2 cellular contexts compared by ENCODE assay signal in the genomic region with DNA sequence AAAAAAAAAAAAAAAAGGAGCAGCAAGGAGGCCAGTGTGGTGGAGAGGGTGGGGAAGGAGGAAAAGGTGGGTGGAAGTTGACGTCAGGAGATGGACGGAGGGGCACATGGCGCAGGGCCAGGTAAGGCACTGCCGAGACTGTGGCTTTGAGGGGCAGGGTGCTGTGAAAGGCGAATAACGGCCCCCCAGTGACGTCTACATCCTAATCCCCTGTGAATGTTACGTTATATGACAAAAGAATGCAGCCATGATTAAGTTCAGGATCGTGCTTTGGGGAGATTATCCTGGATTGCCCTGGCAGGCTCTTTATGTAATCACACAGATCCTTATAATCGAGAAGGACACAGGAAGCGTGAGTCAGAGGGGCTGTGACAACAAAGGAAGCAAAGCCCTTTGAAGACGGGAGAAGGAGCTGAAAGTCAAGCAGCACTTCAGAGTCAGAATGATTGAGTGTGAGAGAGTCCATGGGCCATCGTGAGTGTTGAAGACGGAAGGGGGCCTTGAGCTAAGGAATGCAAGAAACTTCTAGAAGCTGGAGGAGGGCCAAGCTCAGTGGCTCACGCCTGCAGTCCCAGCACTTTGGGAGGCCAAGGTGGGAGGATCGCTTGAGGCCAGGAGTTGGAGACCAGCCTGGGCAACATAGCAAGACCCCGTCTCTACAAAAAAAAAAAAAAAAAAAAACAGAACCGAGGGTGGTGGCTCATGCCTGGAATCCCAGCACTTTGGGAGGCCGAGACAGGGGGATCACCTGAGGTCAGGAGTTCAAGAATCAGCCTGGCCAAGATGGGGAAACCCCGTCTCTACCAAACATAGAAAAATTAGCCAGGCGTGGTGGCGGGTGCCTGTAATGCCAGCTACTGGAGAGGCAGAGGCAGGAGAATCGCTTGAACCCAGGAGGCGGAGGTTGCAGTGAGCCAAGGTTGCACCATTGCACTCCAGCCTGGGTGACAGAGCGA.
TF ChIP-seq lines count a peak whose summit lies in the region.

No MANE protein-coding gene starts in this region.

TF ChIP-seq in GM23338, 12 proteins besides CTCF, POLR2A, EP300 and RAD21 (continued from another document):
- TF ChIP-seq, protein P1, sequence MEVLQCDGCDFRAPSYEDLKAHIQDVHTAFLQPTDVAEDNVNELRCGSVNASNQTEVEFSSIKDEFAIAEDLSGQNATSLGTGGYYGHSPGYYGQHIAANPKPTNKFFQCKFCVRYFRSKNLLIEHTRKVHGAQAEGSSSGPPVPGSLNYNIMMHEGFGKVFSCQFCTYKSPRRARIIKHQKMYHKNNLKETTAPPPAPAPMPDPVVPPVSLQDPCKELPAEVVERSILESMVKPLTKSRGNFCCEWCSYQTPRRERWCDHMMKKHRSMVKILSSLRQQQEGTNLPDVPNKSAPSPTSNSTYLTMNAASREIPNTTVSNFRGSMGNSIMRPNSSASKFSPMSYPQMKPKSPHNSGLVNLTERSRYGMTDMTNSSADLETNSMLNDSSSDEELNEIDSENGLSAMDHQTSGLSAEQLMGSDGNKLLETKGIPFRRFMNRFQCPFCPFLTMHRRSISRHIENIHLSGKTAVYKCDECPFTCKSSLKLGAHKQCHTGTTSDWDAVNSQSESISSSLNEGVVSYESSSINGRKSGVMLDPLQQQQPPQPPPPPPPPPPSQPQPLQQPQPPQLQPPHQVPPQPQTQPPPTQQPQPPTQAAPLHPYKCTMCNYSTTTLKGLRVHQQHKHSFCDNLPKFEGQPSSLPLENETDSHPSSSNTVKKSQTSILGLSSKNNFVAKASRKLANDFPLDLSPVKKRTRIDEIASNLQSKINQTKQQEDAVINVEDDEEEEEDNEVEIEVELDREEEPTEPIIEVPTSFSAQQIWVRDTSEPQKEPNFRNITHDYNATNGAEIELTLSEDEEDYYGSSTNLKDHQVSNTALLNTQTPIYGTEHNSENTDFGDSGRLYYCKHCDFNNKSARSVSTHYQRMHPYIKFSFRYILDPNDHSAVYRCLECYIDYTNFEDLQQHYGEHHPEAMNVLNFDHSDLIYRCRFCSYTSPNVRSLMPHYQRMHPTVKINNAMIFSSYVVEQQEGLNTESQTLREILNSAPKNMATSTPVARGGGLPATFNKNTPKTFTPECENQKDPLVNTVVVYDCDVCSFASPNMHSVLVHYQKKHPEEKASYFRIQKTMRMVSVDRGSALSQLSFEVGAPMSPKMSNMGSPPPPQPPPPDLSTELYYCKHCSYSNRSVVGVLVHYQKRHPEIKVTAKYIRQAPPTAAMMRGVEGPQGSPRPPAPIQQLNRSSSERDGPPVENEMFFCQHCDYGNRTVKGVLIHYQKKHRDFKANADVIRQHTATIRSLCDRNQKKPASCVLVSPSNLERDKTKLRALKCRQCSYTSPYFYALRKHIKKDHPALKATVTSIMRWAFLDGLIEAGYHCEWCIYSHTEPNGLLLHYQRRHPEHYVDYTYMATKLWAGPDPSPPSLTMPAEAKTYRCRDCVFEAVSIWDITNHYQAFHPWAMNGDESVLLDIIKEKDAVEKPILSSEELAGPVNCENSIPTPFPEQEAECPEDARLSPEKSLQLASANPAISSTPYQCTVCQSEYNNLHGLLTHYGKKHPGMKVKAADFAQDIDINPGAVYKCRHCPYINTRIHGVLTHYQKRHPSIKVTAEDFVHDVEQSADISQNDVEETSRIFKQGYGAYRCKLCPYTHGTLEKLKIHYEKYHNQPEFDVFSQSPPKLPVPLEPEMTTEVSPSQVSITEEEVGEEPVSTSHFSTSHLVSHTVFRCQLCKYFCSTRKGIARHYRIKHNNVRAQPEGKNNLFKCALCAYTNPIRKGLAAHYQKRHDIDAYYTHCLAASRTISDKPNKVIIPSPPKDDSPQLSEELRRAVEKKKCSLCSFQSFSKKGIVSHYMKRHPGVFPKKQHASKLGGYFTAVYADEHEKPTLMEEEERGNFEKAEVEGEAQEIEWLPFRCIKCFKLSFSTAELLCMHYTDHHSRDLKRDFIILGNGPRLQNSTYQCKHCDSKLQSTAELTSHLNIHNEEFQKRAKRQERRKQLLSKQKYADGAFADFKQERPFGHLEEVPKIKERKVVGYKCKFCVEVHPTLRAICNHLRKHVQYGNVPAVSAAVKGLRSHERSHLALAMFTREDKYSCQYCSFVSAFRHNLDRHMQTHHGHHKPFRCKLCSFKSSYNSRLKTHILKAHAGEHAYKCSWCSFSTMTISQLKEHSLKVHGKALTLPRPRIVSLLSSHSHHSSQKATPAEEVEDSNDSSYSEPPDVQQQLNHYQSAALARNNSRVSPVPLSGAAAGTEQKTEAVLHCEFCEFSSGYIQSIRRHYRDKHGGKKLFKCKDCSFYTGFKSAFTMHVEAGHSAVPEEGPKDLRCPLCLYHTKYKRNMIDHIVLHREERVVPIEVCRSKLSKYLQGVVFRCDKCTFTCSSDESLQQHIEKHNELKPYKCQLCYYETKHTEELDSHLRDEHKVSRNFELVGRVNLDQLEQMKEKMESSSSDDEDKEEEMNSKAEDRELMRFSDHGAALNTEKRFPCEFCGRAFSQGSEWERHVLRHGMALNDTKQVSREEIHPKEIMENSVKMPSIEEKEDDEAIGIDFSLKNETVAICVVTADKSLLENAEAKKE (CRISPR knock-in tag; IDR thresholded peaks at IDR 0.05), result no peak
- TF ChIP-seq ZNF114 (CRISPR knock-in tag; IDR thresholded peaks at IDR 0.05) (no peak), EZH2phosphoT487 (IDR thresholded peaks at IDR 0.05; ENCODE audit: unreplicated experiment) (no peak), STAT1 (IDR thresholded peaks at IDR 0.05; ENCODE audit: unreplicated experiment) (no peak), EZH2 (IDR thresholded peaks at IDR 0.05; ENCODE audit: low read depth, unreplicated experiment) (no peak), NANOG (IDR thresholded peaks at IDR 0.05; ENCODE audit: borderline replicate concordance) (no peak)
- TF ChIP-seq, protein P2, sequence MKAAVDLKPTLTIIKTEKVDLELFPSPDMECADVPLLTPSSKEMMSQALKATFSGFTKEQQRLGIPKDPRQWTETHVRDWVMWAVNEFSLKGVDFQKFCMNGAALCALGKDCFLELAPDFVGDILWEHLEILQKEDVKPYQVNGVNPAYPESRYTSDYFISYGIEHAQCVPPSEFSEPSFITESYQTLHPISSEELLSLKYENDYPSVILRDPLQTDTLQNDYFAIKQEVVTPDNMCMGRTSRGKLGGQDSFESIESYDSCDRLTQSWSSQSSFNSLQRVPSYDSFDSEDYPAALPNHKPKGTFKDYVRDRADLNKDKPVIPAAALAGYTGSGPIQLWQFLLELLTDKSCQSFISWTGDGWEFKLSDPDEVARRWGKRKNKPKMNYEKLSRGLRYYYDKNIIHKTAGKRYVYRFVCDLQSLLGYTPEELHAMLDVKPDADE (IDR thresholded peaks at IDR 0.05), result no peak
TF ChIP-seq in GM23338: peak in this region for 0.

TF ChIP-seq in SK-N-SH, 30 proteins besides CTCF, POLR2A, EP300 and RAD21 (continued from another document):
- TF ChIP-seq, protein P3, sequence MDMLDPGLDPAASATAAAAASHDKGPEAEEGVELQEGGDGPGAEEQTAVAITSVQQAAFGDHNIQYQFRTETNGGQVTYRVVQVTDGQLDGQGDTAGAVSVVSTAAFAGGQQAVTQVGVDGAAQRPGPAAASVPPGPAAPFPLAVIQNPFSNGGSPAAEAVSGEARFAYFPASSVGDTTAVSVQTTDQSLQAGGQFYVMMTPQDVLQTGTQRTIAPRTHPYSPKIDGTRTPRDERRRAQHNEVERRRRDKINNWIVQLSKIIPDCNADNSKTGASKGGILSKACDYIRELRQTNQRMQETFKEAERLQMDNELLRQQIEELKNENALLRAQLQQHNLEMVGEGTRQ (IDR thresholded peaks at IDR 0.05; ENCODE audit: borderline replicate concordance, low read depth, low read length), result no peak
- TF ChIP-seq GABPA (IDR thresholded peaks at IDR 0.05; ENCODE audit: low read depth), result 0 out of 2 replicates have a peak, but pooled peaks have one; percentile 16
- peak; percentile 67; the same call in 1 of the 2 replicates for TF ChIP-seq RXRA (IDR thresholded peaks at IDR 0.05; ENCODE audit: borderline replicate concordance, low read depth)
